Comparison of ENCODE assay signal across 10 cellular contexts in the genomic region with DNA sequence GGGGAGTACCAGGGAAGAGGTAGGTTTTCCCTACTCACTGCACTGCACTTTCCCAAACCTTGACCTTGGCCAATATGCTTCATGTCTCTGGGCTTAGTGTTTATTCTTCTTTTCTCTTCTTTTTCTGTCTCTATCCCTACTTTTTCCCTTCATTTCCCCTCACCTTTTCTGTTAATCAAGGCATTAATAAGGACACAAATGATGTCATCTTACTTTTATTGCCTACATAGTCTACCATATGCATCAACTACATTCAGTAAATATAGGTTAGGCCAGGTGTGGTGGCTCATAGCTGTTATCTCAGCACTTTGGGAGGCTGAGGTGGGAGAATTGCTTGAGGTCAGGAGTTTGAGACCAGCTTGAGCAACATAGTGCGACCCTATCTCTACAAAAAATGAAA. TPM values are rescaled to one million over a fixed set of nuclear protein-coding genes. Genes with fewer than 3 reads are reported as not detected.
"Had no signal": no experiment of that assay in that cellular context is flagged by ENCODE, and none has a peak within 500 bp of the region (broad histone marks: within the 10 kb centered on the region; RNA-seq: fewer than 3 reads in every experiment).

No MANE protein-coding gene starts in this region.

- H3K4me3 ChIP-seq: GM23248, HAP-1, K562 had no signal

- H3K9me3 ChIP-seq: HAP-1 had no signal

- H3K4me3 Mint-ChIP-seq: HFFc6 had no signal

- FAIRE-seq: K562 had no signal

- H2AFZ ChIP-seq: GM23248 had no signal

- H3K36me3 ChIP-seq: HAP-1 had no signal

- H3K9ac ChIP-seq: GM23248 had no signal

- ATAC-seq: HCT116, K562 had no signal

- H3K27ac Mint-ChIP-seq: HFFc6 had no signal

- H3K9me3 Mint-ChIP-seq: HFFc6 had no signal

- DNase-seq: GM23248, H7, HFFc6, IMR-90, KG1 had no signal

- H3K27ac ChIP-seq: GM23248, HL-60 had no signal

RNA-seq across cellular contexts. Expression of a gene that starts 13.0 kb away (rescaled TPM):
- total RNA-seq: K562 had no signal
- polyA plus RNA-seq: K562 had no signal

RNA-seq across cellular contexts. Expression of a gene that starts 16.9 kb away (rescaled TPM):
- total RNA-seq: GM23248, H7, HT1080, IMR-90 had no signal
- polyA plus RNA-seq: K562 had no signal
